Comparison of ENCODE assay signal across 8 cellular contexts in genomic region chr11:125903753-125904659, GRCh38. TPM values are rescaled to one million over a fixed set of nuclear protein-coding genes. Genes with fewer than 3 reads are reported as not detected.
A peak's percentile ranks its signal among the peaks of the same experiment; 100 is the strongest.
DNase-seq lines count a peak whose midpoint lies in the region; ATAC-seq and TF ChIP-seq lines count a peak whose summit lies in the region.

DDX25 (plus strand) TSS chr11:125904508; CDS start chr11:125904518, 10 bp downstream.

- WGBS in mammary epithelial cell (ENCODE audit: low coverage, missing lambda C conversion rate) = 3% methylated on average over 10 of the region's 81 CpGs

- no peak within 1 kb of the TSS for H3K27ac ChIP-seq in mammary epithelial cell (ENCODE audit: insufficient read depth, low read depth, low read length)

- ATAC-seq in stimulated activated naive B cell treated with anti-CD40 and anti-IgM and Interleukin-4, amounts not matched to agents 10 μg/mL and 1 μg/mL and 100 μg/mL, for 72 hours (replicated peaks) = peak in 1 of 2 donors; percentile 15

- H3K4me1 ChIP-seq in mammary epithelial cell (ENCODE audit: insufficient read depth, low read length) = peaks cover 13% of the 10 kb centered on the region

- H3K27me3 Mint-ChIP-seq in stimulated activated naive B cell treated with anti-CD40 and anti-IgM and Interleukin-4, amounts not matched to agents 10 μg/mL and 1 μg/mL and 100 μg/mL, for 72 hours = peaks cover 16 to 20% of the 10 kb centered on the region in 2 donors

- peaks cover 2% of the 10 kb centered on the region for H4K20me1 ChIP-seq in mammary epithelial cell (ENCODE audit: insufficient read depth, low read length)

- peak within 1 kb of the TSS; percentile 48 for H2AFZ ChIP-seq in mammary epithelial cell (ENCODE audit: low read depth, low read length)

- H3K36me3 ChIP-seq in mammary epithelial cell (ENCODE audit: insufficient read depth, low read length) = peaks cover 2% of the 10 kb centered on the region

- peaks cover 36% of the 10 kb centered on the region for H3K79me2 ChIP-seq in mammary epithelial cell (ENCODE audit: insufficient read depth, low read length)

- peak within 1 kb of the TSS; percentile 91 to 97 for H3K4me3 Mint-ChIP-seq in stimulated activated naive B cell treated with anti-CD40 and anti-IgM and Interleukin-4, amounts not matched to agents 10 μg/mL and 1 μg/mL and 100 μg/mL, for 72 hours

- peaks cover 8 to 21% of the 10 kb centered on the region in 2 donors for H3K36me3 Mint-ChIP-seq in stimulated activated naive B cell treated with anti-CD40 and anti-IgM and Interleukin-4, amounts not matched to agents 10 μg/mL and 1 μg/mL and 100 μg/mL, for 72 hours

- no peaks in the 10 kb centered on the region for H3K9me3 ChIP-seq in mammary epithelial cell (replicated peaks; ENCODE audit: insufficient read depth, low read length)

- peaks cover 6 to 23% of the 10 kb centered on the region in 2 donors for H3K4me1 Mint-ChIP-seq in stimulated activated naive B cell treated with anti-CD40 and anti-IgM and Interleukin-4, amounts not matched to agents 10 μg/mL and 1 μg/mL and 100 μg/mL, for 72 hours

- H3K27ac Mint-ChIP-seq in stimulated activated naive B cell treated with anti-CD40 and anti-IgM and Interleukin-4, amounts not matched to agents 10 μg/mL and 1 μg/mL and 100 μg/mL, for 72 hours = peak within 1 kb of the TSS; percentile 94

- peak; percentile 22 for DNase-seq in GM20000 (ENCODE audit: low spot score)
- DNase-seq in NCI-H526 treated with DMSO at 0.1 percent for 48 hours (lab: John Stamatoyannopoulos, UW) = peak; percentile 75
- DNase-seq in mammary epithelial cell = peak; percentile 1
- peak; percentile 5 for DNase-seq in kidney tubule cell (ENCODE audit: low spot score)
- DNase-seq in stimulated activated naive B cell treated with anti-CD40 and anti-IgM and Interleukin-4, amounts not matched to agents 10 μg/mL and 1 μg/mL and 100 μg/mL, for 72 hours = no peak
- DNase-seq in SIG-M5 treated with dmso at 0.1 percent for 504 hours (lab: John Stamatoyannopoulos, UW; ENCODE audit: unreplicated experiment) = no peak
- no peak for DNase-seq in MV-4-11 (lab: John Stamatoyannopoulos, UW)
- DNase-seq in SIG-M5 (lab: John Stamatoyannopoulos, UW) = no peak

- in situ Hi-C loops in mammary epithelial cell (cut with MboI; ENCODE audit: low sequenced_read_pairs in 2 of 2) = no loop called here

- no peaks in the 10 kb centered on the region for H3K9me3 Mint-ChIP-seq in stimulated activated naive B cell treated with anti-CD40 and anti-IgM and Interleukin-4, amounts not matched to agents 10 μg/mL and 1 μg/mL and 100 μg/mL, for 72 hours

- BruUV-seq in mammary epithelial cell (replicated peaks; lab: Mats Ljungman, UMichigan) = no TSS peak

- dilution Hi-C loops in mammary epithelial cell (cut with HindIII; ENCODE audit: low sequenced_read_pairs) = no loop called here

- H3K27me3 ChIP-seq in mammary epithelial cell (ENCODE audit: insufficient read depth, low read length) = peaks cover 5% of the 10 kb centered on the region

- H3K4me2 ChIP-seq in mammary epithelial cell (ENCODE audit: insufficient read depth, low read depth, low read length) = peak within 1 kb of the TSS; percentile 80

- intact Hi-C loops in mammary epithelial cell (cut with micrococcal nuclease) = no loop called here

- TF ChIP-seq CTCF in GM20000 (IDR thresholded peaks at IDR 0.05; ENCODE audit: extremely low read depth, missing control alignments) (no peak), mammary epithelial cell (conservative IDR thresholded peaks at IDR 0.05 in 1 of 2, IDR thresholded peaks at IDR 0.05 in 1 of 2; ENCODE audit: extremely low read depth in 1 of 2, insufficient read depth in 1 of 2, low read depth in 1 of 2, low read length in 2 of 2) (no peak)

- peak within 1 kb of the TSS; percentile 30 to 77 (median 72) for H3K4me3 ChIP-seq in mammary epithelial cell (replicated peaks in 1 of 3; ENCODE audit: insufficient read depth in 1 of 3, low read depth in 2 of 3, low read length in 3 of 3)

- H3K9ac ChIP-seq in mammary epithelial cell (ENCODE audit: insufficient read depth, low read length) = no peak within 1 kb of the TSS

- CTCF ChIA-PET in mammary epithelial cell (lab: Charles Lee; ENCODE audit: low non-redundant PET) = no interaction called here

RNA-seq across cellular contexts. Expression of gene DDX25, which starts in this region (rescaled TPM):
- total RNA-seq in mammary epithelial cell = not detected
- polyA plus RNA-seq in mammary epithelial cell = 0.05 TPM
- polyA minus RNA-seq in mammary epithelial cell = not detected

Comparison
In these comparisons a context has a peak if more than half of its experiments do, and no peak if none do; other contexts are left out.
1. Peak in DNase-seq, H3K4me3 ChIP-seq and H3K4me2 ChIP-seq in mammary epithelial cell; RNA of the gene not detected or under 1 TPM.
2. DNase-seq: peak in GM20000 (single experiment), NCI-H526 treated with DMSO at 0.1 percent for 48 hours (single experiment) and kidney tubule cell (single experiment); none in stimulated activated naive B cell treated with anti-CD40 and anti-IgM and Interleukin-4, amounts not matched to agents 10 μg/mL and 1 μg/mL and 100 μg/mL, for 72 hours (single experiment), SIG-M5 treated with dmso at 0.1 percent for 504 hours (single experiment), MV-4-11 (single experiment) and SIG-M5 (single experiment).